Comparison of ENCODE assay signal across 12 cellular contexts in the genomic region with DNA sequence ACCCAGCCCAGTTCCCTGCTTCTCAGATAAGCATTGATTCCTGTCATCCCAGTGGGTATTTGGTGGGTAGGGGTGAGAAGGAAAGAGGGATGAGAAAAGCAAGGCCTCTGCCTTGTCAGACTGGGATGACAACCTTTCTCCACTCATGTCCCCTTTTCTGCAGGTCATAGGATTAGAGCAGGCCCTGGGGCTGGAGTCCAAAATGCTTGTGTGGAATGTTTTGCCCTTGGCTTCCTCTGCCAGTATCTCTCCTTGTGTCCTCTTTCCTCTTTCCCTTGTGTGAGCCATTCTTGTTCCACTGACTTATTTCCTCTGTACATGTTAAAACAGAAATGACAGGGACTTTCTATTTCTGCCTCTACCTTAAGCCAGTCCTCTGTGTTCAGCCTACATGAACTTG. TPM values are rescaled to one million over a fixed set of nuclear protein-coding genes. Genes with fewer than 3 reads are reported as not detected.
A peak's percentile ranks its signal among the peaks of the same experiment; 100 is the strongest.
DNase-seq lines count a peak whose midpoint lies in the region; ATAC-seq and TF ChIP-seq lines count a peak whose summit lies in the region.
"Had no signal": no experiment of that assay in that cellular context is flagged by ENCODE, and none has a peak within 500 bp of the region (broad histone marks: within the 10 kb centered on the region; RNA-seq: fewer than 3 reads in every experiment).

No MANE protein-coding gene starts in this region.

- no peaks in the 10 kb centered on the region for H3K9me3 ChIP-seq in muscle layer of duodenum (ENCODE audit: control insufficient read depth in 1 of 2, low read length in 2 of 2)
- no peaks in the 10 kb centered on the region for H3K9me3 ChIP-seq in upper lobe of right lung

- H3K4me1 ChIP-seq in muscle layer of duodenum (ENCODE audit: control insufficient read depth in 1 of 2, insufficient read depth in 2 of 2, low read length in 2 of 2) (peaks cover 14 to 30% of the 10 kb centered on the region in 2 donors), upper lobe of right lung (peaks cover 30% of the 10 kb centered on the region)

- CTCF ChIA-PET in activated naive CD4-positive, alpha-beta T cell treated with anti-CD3 and anti-CD28 coated beads, Interleukin-2, amount 10 ng/mL, durations not matched to agents 7 days and 5 days (lab: Charles Lee) = interaction anchor here (1.0 kb wide), 1 partner anchor 73 kb away, joined by 3 read pairs; no protein-coding TSS in a partner anchor

- H3K4me3 ChIP-seq in muscle layer of duodenum (ENCODE audit: low read depth in 1 of 2, low read length in 2 of 2) (peak overlapping the region; percentile 94 to 95), upper lobe of right lung (no peak overlapping the region)

- H3K27me3 ChIP-seq in muscle layer of duodenum (ENCODE audit: low read depth, low read length) (no peaks in the 10 kb centered on the region), upper lobe of right lung (no peaks in the 10 kb centered on the region)

- DNase-seq in activated naive CD4-positive, alpha-beta T cell treated with anti-CD3 and anti-CD28 coated beads, Interleukin-2, amount 10 ng/mL, durations not matched to agents 7 days and 5 days = no peak
- no peak for DNase-seq in activated naive CD4-positive, alpha-beta T cell (lab: John Stamatoyannopoulos, UW)
- DNase-seq in effector memory CD8-positive, alpha-beta T cell = no peak
- DNase-seq in upper lobe of right lung (no peak), glomerular visceral epithelial cell (ENCODE audit: extremely low spot score) (no peak), erythroblast (lab: John Stamatoyannopoulos, UW) (no peak), NCI-H2227 (lab: John Stamatoyannopoulos, UW; ENCODE audit: unreplicated experiment) (no peak)
- DNase-seq: activated naive CD4-positive, alpha-beta T cell treated with anti-CD3 and anti-CD28 coated beads, Interleukin-2, amount 50 U/mL, for 16 hours; H7; head of caudate nucleus had no signal

- peak overlapping the region; percentile 96 for H3K27ac ChIP-seq in muscle layer of duodenum (ENCODE audit: low read length)
- H3K27ac ChIP-seq in upper lobe of right lung = peak overlapping the region; percentile 42

- intact Hi-C loops in upper lobe of right lung (cut with DNase I) = no loop called here

- peak overlapping the region; percentile 38 for H3K4me3 Mint-ChIP-seq in activated naive CD4-positive, alpha-beta T cell treated with anti-CD3 and anti-CD28 coated beads, Interleukin-2, amount 10 ng/mL, durations not matched to agents 7 days and 5 days
- H3K4me3 Mint-ChIP-seq in effector memory CD8-positive, alpha-beta T cell = peak overlapping the region; percentile 98 to 99

- peaks cover 0 to 16% of the 10 kb centered on the region in 2 donors for H3K36me3 ChIP-seq in muscle layer of duodenum (ENCODE audit: control insufficient read depth in 1 of 2, insufficient read depth in 2 of 2, low read length in 2 of 2)
- H3K36me3 ChIP-seq in upper lobe of right lung = no peaks in the 10 kb centered on the region

- H3K27me3 Mint-ChIP-seq in activated naive CD4-positive, alpha-beta T cell treated with anti-CD3 and anti-CD28 coated beads, Interleukin-2, amount 10 ng/mL, durations not matched to agents 7 days and 5 days = no peaks in the 10 kb centered on the region
- H3K27me3 Mint-ChIP-seq in effector memory CD8-positive, alpha-beta T cell = no peaks in the 10 kb centered on the region

- H3K27ac Mint-ChIP-seq in activated naive CD4-positive, alpha-beta T cell treated with anti-CD3 and anti-CD28 coated beads, Interleukin-2, amount 10 ng/mL, durations not matched to agents 7 days and 5 days = peak overlapping the region; percentile 43
- peak overlapping the region; percentile 98 for H3K27ac Mint-ChIP-seq in effector memory CD8-positive, alpha-beta T cell
- H3K27ac Mint-ChIP-seq: progenitor cell of endocrine pancreas had no signal

- no peak for TF ChIP-seq CTCF in upper lobe of right lung (IDR thresholded peaks at IDR 0.05)

- TF ChIP-seq POLR2A in erythroblast (IDR thresholded peaks at IDR 0.05; ENCODE audit: low read length) = no peak

- no peaks in the 10 kb centered on the region for H3K9me3 Mint-ChIP-seq in activated naive CD4-positive, alpha-beta T cell treated with anti-CD3 and anti-CD28 coated beads, Interleukin-2, amount 10 ng/mL, durations not matched to agents 7 days and 5 days
- H3K9me3 Mint-ChIP-seq in effector memory CD8-positive, alpha-beta T cell = no peaks in the 10 kb centered on the region

- H3K4me1 Mint-ChIP-seq in activated naive CD4-positive, alpha-beta T cell treated with anti-CD3 and anti-CD28 coated beads, Interleukin-2, amount 10 ng/mL, durations not matched to agents 7 days and 5 days = peaks cover 34% of the 10 kb centered on the region
- H3K4me1 Mint-ChIP-seq in effector memory CD8-positive, alpha-beta T cell (ENCODE audit: low read depth in 2 of 2) = peaks cover 58 to 70% of the 10 kb centered on the region in 2 donors

- H3K36me3 Mint-ChIP-seq in activated naive CD4-positive, alpha-beta T cell treated with anti-CD3 and anti-CD28 coated beads, Interleukin-2, amount 10 ng/mL, durations not matched to agents 7 days and 5 days = peaks cover 42% of the 10 kb centered on the region
- peaks cover 74% of the 10 kb centered on the region for H3K36me3 Mint-ChIP-seq in effector memory CD8-positive, alpha-beta T cell (ENCODE audit: insufficient read depth)

- no peak for ATAC-seq in effector memory CD8-positive, alpha-beta T cell (replicated peaks)
- no peak for ATAC-seq in upper lobe of right lung

RNA-seq across cellular contexts. Expression of a gene that starts 4.1 kb away (rescaled TPM):
- 93.8 TPM for total RNA-seq in upper lobe of right lung
